Comparison of ENCODE assay signal across 11 cellular contexts in the genomic region with DNA sequence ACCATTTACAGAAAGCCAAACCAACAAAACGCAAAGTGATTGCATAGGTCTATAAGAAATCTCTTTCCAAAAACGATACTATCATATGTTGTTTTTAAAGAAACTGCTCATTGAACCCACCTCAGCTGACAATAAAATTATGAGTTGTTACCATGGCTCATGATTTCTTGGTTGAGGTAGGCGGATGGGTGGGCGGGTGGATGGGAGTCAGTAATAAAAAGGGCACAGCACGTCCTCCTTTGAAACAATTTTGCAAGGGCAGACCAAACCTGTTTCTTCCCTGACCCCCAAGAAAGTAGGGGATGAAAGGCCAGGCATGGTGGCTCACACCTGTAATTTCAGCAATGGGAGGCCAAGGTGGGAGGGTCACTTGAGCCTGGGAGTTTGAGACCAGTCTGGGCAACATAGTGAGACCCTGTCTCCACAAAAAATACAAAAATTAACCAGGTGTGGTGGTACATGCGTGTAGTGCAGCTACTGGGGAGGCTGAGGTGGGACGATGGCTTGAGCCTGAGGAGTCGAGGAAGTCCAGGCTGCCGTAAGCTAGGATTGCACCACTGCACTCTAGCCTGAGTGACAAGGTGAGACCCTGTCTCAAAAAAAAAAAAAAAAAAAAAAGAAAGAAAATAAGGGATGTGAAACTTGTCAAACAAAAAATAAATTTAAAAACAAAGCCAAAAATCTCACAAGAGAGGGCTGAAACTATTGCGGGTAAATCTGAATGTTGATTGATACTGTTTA. TPM values are rescaled to one million over a fixed set of nuclear protein-coding genes. Genes with fewer than 3 reads are reported as not detected.
DNase-seq lines count a peak whose midpoint lies in the region; ATAC-seq and TF ChIP-seq lines count a peak whose summit lies in the region.
"Had no signal": no experiment of that assay in that cellular context is flagged by ENCODE, and none has a peak within 500 bp of the region (broad histone marks: within the 10 kb centered on the region; RNA-seq: fewer than 3 reads in every experiment).

No MANE protein-coding gene starts in this region.

- CTCF ChIA-PET in HEK293 (lab: Yijun Ruan, JAX), result interaction anchor here (1.1 kb wide), 1 partner anchor 265 kb away, joined by 3 read pairs; no protein-coding TSS in a partner anchor

- H3K4me1 Mint-ChIP-seq in activated CD4-positive, alpha-beta T cell treated with anti-CD3 and anti-CD28 coated beads, Interleukin-2, amount 10 ng/mL, durations not matched to agents 24 days and 14 days, result peaks cover 55% of the 10 kb centered on the region
- H3K4me1 Mint-ChIP-seq in GM23338, result peaks cover 10% of the 10 kb centered on the region; the same call in 2 of the 3 replicates

- peaks cover 3% of the 10 kb centered on the region for H3K9me3 Mint-ChIP-seq in activated CD4-positive, alpha-beta T cell treated with anti-CD3 and anti-CD28 coated beads, Interleukin-2, amount 10 ng/mL, durations not matched to agents 24 days and 14 days
- no peaks in the 10 kb centered on the region for H3K9me3 Mint-ChIP-seq in GM23338

- H3K79me2 ChIP-seq in GM23338 (replicated peaks; ENCODE audit: insufficient read depth), result peaks cover 30% of the 10 kb centered on the region

- H3K36me3 Mint-ChIP-seq in activated CD4-positive, alpha-beta T cell treated with anti-CD3 and anti-CD28 coated beads, Interleukin-2, amount 10 ng/mL, durations not matched to agents 24 days and 14 days (ENCODE audit: low read depth), result peaks cover 32% of the 10 kb centered on the region
- H3K36me3 Mint-ChIP-seq in GM23338 (ENCODE audit: low read depth), result peaks cover 5% of the 10 kb centered on the region; the same call in 1 of the 3 replicates

- H3K4me3 ChIP-seq in HEK293 (ENCODE audit: low read depth, low read length) (no peak overlapping the region), epithelial cell of proximal tubule (ENCODE audit: low read depth, low read length) (peak overlapping the region; percentile 2), GM23338 (no peak overlapping the region)
- H3K4me3 ChIP-seq: stomach had no signal

- no peaks in the 10 kb centered on the region; the same call in 1 of the 2 replicates for H4K20me1 ChIP-seq in GM23338 (replicated peaks; ENCODE audit: insufficient read depth)

- H3K27ac Mint-ChIP-seq in activated CD4-positive, alpha-beta T cell treated with anti-CD3 and anti-CD28 coated beads, Interleukin-2, amount 10 ng/mL, durations not matched to agents 24 days and 14 days, result peak overlapping the region; percentile 55
- H3K27ac Mint-ChIP-seq in GM23338, result no peak overlapping the region

- H3K4me3 Mint-ChIP-seq in activated CD4-positive, alpha-beta T cell treated with anti-CD3 and anti-CD28 coated beads, Interleukin-2, amount 10 ng/mL, durations not matched to agents 24 days and 14 days, result peak overlapping the region; percentile 92
- H3K4me3 Mint-ChIP-seq in GM23338, result no peak overlapping the region

- H3K9me3 ChIP-seq in HEK293 (ENCODE audit: control insufficient read depth, insufficient read depth, low read depth, low read length), result no peaks in the 10 kb centered on the region
- H3K9me3 ChIP-seq: MG63, prostate gland, stomach had no signal

- H3F3A ChIP-seq in GM23338 (replicated peaks; ENCODE audit: low read depth), result no peaks in the 10 kb centered on the region

- H3K27ac ChIP-seq in HEK293 (ENCODE audit: extremely low read depth, low read depth, low read length), result no peak overlapping the region
- no peak overlapping the region for H3K27ac ChIP-seq in GM23338 (ENCODE audit: low read depth)
- H3K27ac ChIP-seq: stomach had no signal

- peak; percentile 54 for DNase-seq in activated CD4-positive, alpha-beta T cell treated with anti-CD3 and anti-CD28 coated beads, Interleukin-2, amount 10 ng/mL, durations not matched to agents 24 days and 14 days
- DNase-seq in epithelial cell of proximal tubule (ENCODE audit: low read depth) (no peak), ACHN (no peak), GM23338 (ENCODE audit: low spot score) (no peak), NCI-H128 (lab: John Stamatoyannopoulos, UW; ENCODE audit: unreplicated experiment) (no peak)
- peak; percentile 59 for DNase-seq in stimulated activated CD4-positive, alpha-beta T cell treated with anti-CD3 and anti-CD28 coated beads, Interleukin-4, amount 100 ng/mL, for 24 hours
- DNase-seq: MG63, stomach had no signal

- H3K36me3 ChIP-seq in HEK293 (ENCODE audit: control insufficient read depth in 2 of 2, insufficient read depth in 1 of 2, low read length in 2 of 2), result peaks cover 0 to 26% of the 10 kb centered on the region in 2 experiments; a peak in 2 of 3 replicates
- no peaks in the 10 kb centered on the region for H3K36me3 ChIP-seq in GM23338 (ENCODE audit: insufficient read depth)
- H3K36me3 ChIP-seq: prostate gland, stomach had no signal

- H3K27me3 Mint-ChIP-seq in activated CD4-positive, alpha-beta T cell treated with anti-CD3 and anti-CD28 coated beads, Interleukin-2, amount 10 ng/mL, durations not matched to agents 24 days and 14 days, result peaks cover 14% of the 10 kb centered on the region
- H3K27me3 Mint-ChIP-seq in GM23338 (ENCODE audit: insufficient read depth, low read depth, poor library complexity), result peaks cover 3% of the 10 kb centered on the region

- TF ChIP-seq CTCF in HEK293 (tag by site-specific recombination; IDR thresholded peaks at IDR 0.05) (no peak), epithelial cell of proximal tubule (conservative IDR thresholded peaks at IDR 0.05; ENCODE audit: low read depth, low read length) (no peak), GM23338 (conservative IDR thresholded peaks at IDR 0.05; ENCODE audit: low read depth in 2 of 2) (no peak)

- no peaks in the 10 kb centered on the region for H3K27me3 ChIP-seq in GM23338 (ENCODE audit: insufficient read depth)
- H3K27me3 ChIP-seq: MG63, stomach had no signal

- in situ Hi-C loops in ACHN (cut with HindIII; ENCODE audit: low pct_ligation_motif_present, low pct_unique_long_range_greater_than_20kb, low sequenced_read_pairs), result no loop called here

- H3K4me2 ChIP-seq in GM23338, result no peak overlapping the region

- H3K9me2 ChIP-seq in GM23338 (ENCODE audit: insufficient read depth), result no peaks in the 10 kb centered on the region

- no peaks in the 10 kb centered on the region for H3K4me1 ChIP-seq in HEK293 (ENCODE audit: control insufficient read depth, insufficient read depth, low read length)
- 0 out of 2 replicates have a peak, but pooled peaks cover 6% of the 10 kb centered on the region for H3K4me1 ChIP-seq in GM23338 (ENCODE audit: insufficient read depth)

- ATAC-seq in GM19452 (IDR thresholded peaks at IDR 0.05; ENCODE audit: unreplicated experiment) (no peak), GM23338 (no peak)

- intact Hi-C loops in activated CD4-positive, alpha-beta T cell treated with anti-CD3 and anti-CD28 coated beads, Interleukin-2, amount 10 ng/mL, durations not matched to agents 24 days and 14 days (cut with micrococcal nuclease), result loop anchor here (5.0 kb wide), 1 partner anchor 106 kb away; a partner anchor contains a TSS

- POLR2A ChIA-PET in HEK293 (lab: Yijun Ruan, JAX), result interaction anchor here (0.7 kb wide), 1 partner anchor 35 kb away, joined by 3 read pairs; no protein-coding TSS in a partner anchor

- no peak overlapping the region for H2AFZ ChIP-seq in GM23338

TF ChIP-seq in HEK293, 187 proteins besides CTCF, POLR2A, EP300 and RAD21:
- no peak for TF ChIP-seq ZNF426 (tag by site-specific recombination; IDR thresholded peaks at IDR 0.05)
- TF ChIP-seq ZFHX2 (tag by site-specific recombination; conservative IDR thresholded peaks at IDR 0.05), result peak; percentile 59
- TF ChIP-seq EGR2 (tag by site-specific recombination; IDR thresholded peaks at IDR 0.05; ENCODE audit: low read depth), result peak; percentile 49
- peak; percentile 61; the same call in 1 of the 2 replicates for TF ChIP-seq ZNF121 (tag by site-specific recombination; IDR thresholded peaks at IDR 0.05)

TF ChIP-seq in GM23338, 12 proteins besides CTCF, POLR2A, EP300 and RAD21:
- TF ChIP-seq ZNF114 (CRISPR knock-in tag; IDR thresholded peaks at IDR 0.05) (no peak), POLR2AphosphoS5 (IDR thresholded peaks at IDR 0.05; ENCODE audit: low read depth) (no peak), ZNF331 (CRISPR knock-in tag; IDR thresholded peaks at IDR 0.05; ENCODE audit: low read depth) (no peak), STAT1 (IDR thresholded peaks at IDR 0.05; ENCODE audit: unreplicated experiment) (no peak)
- TF ChIP-seq, protein P1, sequence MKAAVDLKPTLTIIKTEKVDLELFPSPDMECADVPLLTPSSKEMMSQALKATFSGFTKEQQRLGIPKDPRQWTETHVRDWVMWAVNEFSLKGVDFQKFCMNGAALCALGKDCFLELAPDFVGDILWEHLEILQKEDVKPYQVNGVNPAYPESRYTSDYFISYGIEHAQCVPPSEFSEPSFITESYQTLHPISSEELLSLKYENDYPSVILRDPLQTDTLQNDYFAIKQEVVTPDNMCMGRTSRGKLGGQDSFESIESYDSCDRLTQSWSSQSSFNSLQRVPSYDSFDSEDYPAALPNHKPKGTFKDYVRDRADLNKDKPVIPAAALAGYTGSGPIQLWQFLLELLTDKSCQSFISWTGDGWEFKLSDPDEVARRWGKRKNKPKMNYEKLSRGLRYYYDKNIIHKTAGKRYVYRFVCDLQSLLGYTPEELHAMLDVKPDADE (IDR thresholded peaks at IDR 0.05), result no peak

RNA-seq across cellular contexts. Expression of a gene that starts 2.1 kb away (rescaled TPM):
- total RNA-seq in activated CD4-positive, alpha-beta T cell treated with anti-CD3 and anti-CD28 coated beads, Interleukin-2, amount 10 ng/mL, durations not matched to agents 24 days and 14 days, result 39.5 TPM in 2 replicates
- total RNA-seq in epithelial cell of proximal tubule, result 18.2 and 27.7 TPM in 2 replicates
- total RNA-seq in GM23338 (2014; rRNA removed; shearing (Covaris generic)), result 28.0 and 29.2 TPM in 2 replicates
- polyA plus RNA-seq in GM23338 (2016; fragmentation: Nextera tagmentation; extraction: Ambion mirVana), result 16.9 and 18.4 TPM in 2 replicates

RNA-seq across cellular contexts. Expression of a gene that starts 17.8 kb away (rescaled TPM):
- 0.33 and 0.44 TPM in 2 replicates for total RNA-seq in activated CD4-positive, alpha-beta T cell treated with anti-CD3 and anti-CD28 coated beads, Interleukin-2, amount 10 ng/mL, durations not matched to agents 24 days and 14 days
- total RNA-seq in epithelial cell of proximal tubule, result 5.7 and 10.0 TPM in 2 replicates
- total RNA-seq in GM23338 (2014; rRNA removed; shearing (Covaris generic)), result 6.8 and 8.2 TPM in 2 replicates
- polyA plus RNA-seq in GM23338 (2016; fragmentation: Nextera tagmentation; extraction: Ambion mirVana), result 12.6 and 13.0 TPM in 2 replicates

RNA-seq across cellular contexts. Expression of a gene that starts 53.6 kb away (rescaled TPM):
- total RNA-seq in activated CD4-positive, alpha-beta T cell treated with anti-CD3 and anti-CD28 coated beads, Interleukin-2, amount 10 ng/mL, durations not matched to agents 24 days and 14 days, result not detected in 2 replicates
- not detected in 2 replicates for total RNA-seq in epithelial cell of proximal tubule
- total RNA-seq in GM23338 (2014; rRNA removed; shearing (Covaris generic)), result not detected in 2 replicates
- polyA plus RNA-seq in GM23338 (2016; fragmentation: Nextera tagmentation; extraction: Ambion mirVana), result not detected in 2 replicates
- total RNA-seq: prostate gland had no signal

Comparison
In these comparisons a context has a peak if more than half of its experiments do, and no peak if none do; other contexts are left out.
1. DNase-seq: peak in activated CD4-positive, alpha-beta T cell treated with anti-CD3 and anti-CD28 coated beads, Interleukin-2, amount 10 ng/mL, durations not matched to agents 24 days and 14 days (single experiment) and stimulated activated CD4-positive, alpha-beta T cell treated with anti-CD3 and anti-CD28 coated beads, Interleukin-4, amount 100 ng/mL, for 24 hours (single experiment); none in epithelial cell of proximal tubule (single experiment), ACHN (single experiment), GM23338 (single experiment) and NCI-H128 (single experiment).